Comparison of ENCODE assay signal across 2 cellular contexts in the genomic region with DNA sequence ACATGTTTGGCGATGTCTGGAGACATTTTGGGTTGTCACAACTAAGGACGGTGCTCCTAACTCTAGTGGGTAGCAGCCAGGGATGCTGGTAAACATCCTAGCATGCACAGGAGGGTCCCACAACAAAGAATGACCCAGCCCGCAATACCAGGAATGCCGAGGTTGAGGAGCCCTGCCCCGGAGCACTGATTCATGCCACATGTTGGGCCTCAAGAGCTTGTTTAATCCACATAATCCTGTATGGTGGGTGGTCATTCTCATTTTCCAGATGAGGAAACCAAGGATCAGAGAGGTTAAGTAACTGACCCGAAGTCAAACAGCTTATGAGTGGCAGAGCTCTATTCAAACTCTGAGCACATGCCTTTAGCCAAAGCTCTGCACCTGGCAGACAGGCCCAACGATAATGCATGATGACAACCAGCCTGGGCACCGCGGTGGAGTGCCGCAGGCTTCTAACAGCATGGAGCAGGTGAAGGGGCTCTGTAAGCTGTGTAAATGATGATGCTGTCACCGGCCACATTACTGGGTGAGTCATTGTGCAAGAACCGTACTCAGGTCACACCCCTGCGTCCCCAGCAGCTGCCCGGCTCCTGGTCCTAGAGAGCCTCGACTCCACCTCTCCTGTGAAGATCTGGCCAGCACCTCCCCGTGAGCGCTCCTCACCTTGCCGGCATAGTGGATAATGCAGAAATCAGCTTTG.
A peak's percentile ranks its signal among the peaks of the same experiment; 100 is the strongest.
TF ChIP-seq lines count a peak whose summit lies in the region.

No MANE protein-coding gene starts in this region.

TF ChIP-seq in IMR-90, 13 proteins besides CTCF, POLR2A, EP300 and RAD21:
- TF ChIP-seq MAFK (IDR thresholded peaks at IDR 0.05; ENCODE audit: low read depth, low read length) (no peak), CEBPB (IDR thresholded peaks at IDR 0.05; ENCODE audit: low read depth, low read length) (peak; percentile 36; the same call in 1 of the 2 replicates)

TF ChIP-seq in GM12891, 5 proteins besides CTCF, POLR2A, EP300 and RAD21:
- no peak for TF ChIP-seq POU2F2 (IDR thresholded peaks at IDR 0.05; ENCODE audit: low read depth, low read length)
- TF ChIP-seq SPI1 (IDR thresholded peaks at IDR 0.05; ENCODE audit: low read depth, low read length), result no peak
- no peak for TF ChIP-seq TAF1 (IDR thresholded peaks at IDR 0.05; ENCODE audit: low read depth, low read length)
- no peak for TF ChIP-seq PAX5 (IDR thresholded peaks at IDR 0.05; ENCODE audit: insufficient read depth, low read length, severe bottlenecking)
- no peak for TF ChIP-seq POLR2AphosphoS5 (IDR thresholded peaks at IDR 0.05; ENCODE audit: low read depth, low read length)
